13 cellular contexts compared by ENCODE assay signal in genomic region chr2:209661286-209661685, GRCh38.
DNase-seq lines count a peak whose midpoint lies in the region; ATAC-seq lines count a peak whose summit lies in the region.
"Had no signal": no experiment of that assay in that cellular context is flagged by ENCODE, and none has a peak within 500 bp of the region (broad histone marks: within the 10 kb centered on the region; RNA-seq: fewer than 3 reads in every experiment).

No MANE protein-coding gene starts in this region.

- no peak for ATAC-seq in HG03095 (IDR thresholded peaks at IDR 0.05; ENCODE audit: unreplicated experiment)
- no peak for ATAC-seq in HG03135 (IDR thresholded peaks at IDR 0.05; ENCODE audit: unreplicated experiment)
- ATAC-seq: stimulated activated naive B cell treated with anti-CD40 and anti-IgM and Interleukin-4, amounts not matched to agents 10 μg/mL and 1 μg/mL and 100 μg/mL, for 72 hours had no signal

- no peak overlapping the region for H3K4me3 ChIP-seq in mesodermal cell (ENCODE audit: extremely low read depth, insufficient read depth, low read length, poor library complexity, severe bottlenecking)
- H3K4me3 ChIP-seq: coronary artery had no signal

- H3K36me3 ChIP-seq in mesodermal cell (ENCODE audit: control insufficient read depth, insufficient read depth, low read length), result no peaks in the 10 kb centered on the region

- H3K4me1 ChIP-seq in mesodermal cell (ENCODE audit: control insufficient read depth, insufficient read depth, low read length, poor library complexity, severe bottlenecking), result no peaks in the 10 kb centered on the region
- H3K4me1 ChIP-seq: parathyroid adenoma had no signal

- H3K27ac ChIP-seq in mesodermal cell (ENCODE audit: low read depth, low read length, severe bottlenecking), result peak overlapping the region; percentile 52
- H3K27ac ChIP-seq: coronary artery, parathyroid adenoma had no signal

- DNase-seq in H4 (ENCODE audit: low spot score) (peak; percentile 32), NCI-H2196 (lab: John Stamatoyannopoulos, UW; ENCODE audit: unreplicated experiment) (peak; percentile 44), cerebellum (ENCODE audit: low spot score) (peak; percentile 76), D341Med (ENCODE audit: low spot score) (no peak)
- DNase-seq in activated CD4-positive, alpha-beta T cell treated with anti-CD3 and anti-CD28 coated beads for 1 hour, result no peak
- DNase-seq: activated CD4-positive, alpha-beta T cell treated with anti-CD3 and anti-CD28 coated beads, Interleukin-2, amount 50 U/mL, for 4 hours; activated naive CD4-positive, alpha-beta T cell; stimulated activated naive B cell treated with anti-CD40 and anti-IgM and Interleukin-4, amounts not matched to agents 10 μg/mL and 1 μg/mL and 100 μg/mL, for 72 hours had no signal

- WGBS in mesodermal cell (ENCODE audit: insufficient coverage in 2 of 2), 2 experiments, result 45 to 63% methylated on average over 6 to 7 of the region's 8 CpGs

- no peaks in the 10 kb centered on the region for H3K9me3 ChIP-seq in mesodermal cell (ENCODE audit: control insufficient read depth, low read length)

Comparison
In these comparisons a context has a peak if more than half of its experiments do, and no peak if none do; other contexts are left out.
1. DNase-seq: peak in H4 (single experiment), NCI-H2196 (single experiment) and cerebellum (single experiment); none in activated CD4-positive, alpha-beta T cell treated with anti-CD3 and anti-CD28 coated beads for 1 hour (single experiment) and D341Med (single experiment).